Comparison of ENCODE assay signal across 8 cellular contexts in genomic region chr1:97243973-97244560, GRCh38.
DNase-seq lines count a peak whose midpoint lies in the region; ATAC-seq and TF ChIP-seq lines count a peak whose summit lies in the region.

No MANE protein-coding gene starts in this region.

- no peak for DNase-seq in heart left ventricle
- DNase-seq in Right ventricle myocardium inferior (ENCODE audit: missing footprints): no peak
- DNase-seq in astrocyte of the cerebellum (ENCODE audit: low read depth): no peak
- no peak for DNase-seq in nephron progenitor cell
- DNase-seq in neuronal stem cell (ENCODE audit: low spot score): no peak
- no peak for DNase-seq in GOT3 (lab: John Stamatoyannopoulos, UW)
- DNase-seq in NCI-H524 treated with DMSO at 0.1 percent for 48 hours (lab: John Stamatoyannopoulos, UW): no peak

- H2BK12ac ChIP-seq in neuronal stem cell (ENCODE audit: low read length): no peak overlapping the region

- H3K4me3 ChIP-seq in heart left ventricle (no peak overlapping the region), astrocyte of the cerebellum (ENCODE audit: low read depth, low read length) (no peak overlapping the region), neuronal stem cell (ENCODE audit: low read length in 2 of 2) (no peak overlapping the region)

- no peak overlapping the region for H3K4me2 ChIP-seq in neuronal stem cell (ENCODE audit: insufficient read depth, low read length, poor library complexity, severe bottlenecking)

- no peak overlapping the region for H4K91ac ChIP-seq in neuronal stem cell (ENCODE audit: low read depth, low read length, poor library complexity)

- no peak overlapping the region for H3K14ac ChIP-seq in neuronal stem cell (ENCODE audit: low read length)

- no peak for ATAC-seq in heart left ventricle
- ATAC-seq in Right ventricle myocardium inferior: no peak
- ATAC-seq in HG03457 (IDR thresholded peaks at IDR 0.05; ENCODE audit: unreplicated experiment): peak; percentile 51

- peaks cover 10% of the 10 kb centered on the region for H3K9me3 Mint-ChIP-seq in nephron progenitor cell

- no peak overlapping the region for H3K4me3 Mint-ChIP-seq in nephron progenitor cell

- TF ChIP-seq CTCF in heart left ventricle (IDR thresholded peaks at IDR 0.05) (peak; percentile 17 to 56 (median 42)), astrocyte of the cerebellum (IDR thresholded peaks at IDR 0.05; ENCODE audit: low read depth, low read length, missing control alignments) (peak; percentile 11), nephron progenitor cell (IDR thresholded peaks at IDR 0.05) (peak; percentile 40)

- H3K36me3 Mint-ChIP-seq in nephron progenitor cell (ENCODE audit: low read depth): no peaks in the 10 kb centered on the region

- no peak overlapping the region for H2AK5ac ChIP-seq in neuronal stem cell (ENCODE audit: low read depth, low read length)

- no peaks in the 10 kb centered on the region for H3K27me3 Mint-ChIP-seq in nephron progenitor cell (ENCODE audit: low read depth, poor library complexity)

- no peak overlapping the region for H3K18ac ChIP-seq in neuronal stem cell (ENCODE audit: low read length)

- H3K4me1 ChIP-seq in heart left ventricle (peaks cover 0 to 10% (median 0%) of the 10 kb centered on the region in 12 donors), neuronal stem cell (ENCODE audit: control insufficient read depth in 2 of 2, insufficient read depth in 1 of 2, low read depth in 1 of 2, low read length in 2 of 2) (no peaks in the 10 kb centered on the region)

- no peak overlapping the region for H2BK15ac ChIP-seq in neuronal stem cell (ENCODE audit: low read length)

- H3K9me3 ChIP-seq in heart left ventricle (no peaks in the 10 kb centered on the region), neuronal stem cell (replicated peaks in 1 of 2; ENCODE audit: control insufficient read depth in 2 of 2, insufficient read depth in 1 of 2, low read depth in 1 of 2, low read length in 2 of 2) (peaks cover 0 to 6% of the 10 kb centered on the region in 2 donors)

- H3K4ac ChIP-seq in neuronal stem cell (ENCODE audit: low read length): no peak overlapping the region

- in situ Hi-C loops in astrocyte of the cerebellum (cut with HindIII; ENCODE audit: low sequenced_read_pairs): no loop called here

- no peak overlapping the region for H3K27ac ChIP-seq in heart left ventricle
- H3K27ac ChIP-seq in neuronal stem cell (replicated peaks; ENCODE audit: low read length): no peak overlapping the region

- no peak overlapping the region for H2BK120ac ChIP-seq in neuronal stem cell (ENCODE audit: low read depth, low read length)

- WGBS in heart left ventricle, 4 donors: 84 to 90% (median 86%) methylated on average over 2 of the region's 2 CpGs
- WGBS in neuronal stem cell (ENCODE audit: extremely low coverage in 2 of 2, insufficient read length in 2 of 2, insufficient replicate concordance in 1 of 2), 2 donors: no CpG with 5 or more reads among the region's 2 CpGs

- H3K27me3 ChIP-seq in heart left ventricle (no peaks in the 10 kb centered on the region), neuronal stem cell (ENCODE audit: control insufficient read depth in 3 of 3, insufficient read depth in 3 of 3, low read depth in 1 of 3, low read length in 3 of 3) (no peaks in the 10 kb centered on the region)

- no peak overlapping the region for H2AFZ ChIP-seq in neuronal stem cell (ENCODE audit: low read length)

- no peaks in the 10 kb centered on the region for H3K79me1 ChIP-seq in neuronal stem cell (ENCODE audit: low read depth, low read length)

- no peak overlapping the region for H3K27ac Mint-ChIP-seq in nephron progenitor cell

- H3K4me1 Mint-ChIP-seq in nephron progenitor cell: no peaks in the 10 kb centered on the region

- no peak overlapping the region for H2BK5ac ChIP-seq in neuronal stem cell (ENCODE audit: low read length)

- H4K8ac ChIP-seq in neuronal stem cell (ENCODE audit: low read depth, low read length): no peak overlapping the region

- intact Hi-C loops in heart left ventricle (cut with DNase I): loop anchor here in 7 of 10 donors (2.0 to 10.0 kb wide), 4 partner anchors 281 to 811 kb away; no protein-coding TSS in a partner anchor
- intact Hi-C loops in Right ventricle myocardium inferior (cut with DNase I): loop anchor here (5.0 kb wide), 1 partner anchor 578 kb away; no protein-coding TSS in a partner anchor

- H3K36me3 ChIP-seq in heart left ventricle (no peaks in the 10 kb centered on the region), neuronal stem cell (replicated peaks in 1 of 2; ENCODE audit: control insufficient read depth in 2 of 2, insufficient read depth in 2 of 2, low read length in 2 of 2) (no peaks in the 10 kb centered on the region)

- H3K23ac ChIP-seq in neuronal stem cell (ENCODE audit: low read depth, low read length, poor library complexity): no peak overlapping the region

- TF ChIP-seq POLR2A in heart left ventricle (IDR thresholded peaks at IDR 0.05): no peak

- H3K9ac ChIP-seq in neuronal stem cell (ENCODE audit: low read depth, low read length, poor library complexity): no peak overlapping the region
